1 cellular context compared by ENCODE assay signal in genomic region chr5:179181988-179182387, GRCh38.
TF ChIP-seq lines count a peak whose summit lies in the region.

No MANE protein-coding gene starts in this region.

TF ChIP-seq in GM23338, 12 proteins besides CTCF, POLR2A, EP300 and RAD21:
- TF ChIP-seq ZNF462 (CRISPR knock-in tag; IDR thresholded peaks at IDR 0.05), result no peak
- TF ChIP-seq STAT1 (IDR thresholded peaks at IDR 0.05; ENCODE audit: unreplicated experiment), result no peak
- no peak for TF ChIP-seq JUNB (IDR thresholded peaks at IDR 0.05; ENCODE audit: unreplicated experiment)
- TF ChIP-seq EZH2phosphoT487 (IDR thresholded peaks at IDR 0.05; ENCODE audit: unreplicated experiment), result no peak
- no peak for TF ChIP-seq NANOG (IDR thresholded peaks at IDR 0.05; ENCODE audit: borderline replicate concordance)
- no peak for TF ChIP-seq POLR2AphosphoS5 (IDR thresholded peaks at IDR 0.05; ENCODE audit: low read depth)
- TF ChIP-seq CREB1 (CRISPR knock-in tag; IDR thresholded peaks at IDR 0.05; ENCODE audit: low read depth), result no peak
TF ChIP-seq in GM23338: peak in this region for 0.
